ENCODE assay signal across 1 cellular context in genomic region chr17:5203908-5204294, GRCh38.
TF ChIP-seq lines count a peak whose summit lies in the region.

No MANE protein-coding gene starts in this region.

TF ChIP-seq in K562, 482 proteins besides CTCF, POLR2A, EP300 and RAD21:
- peak; percentile 32; the same call in 1 of the 2 replicates for TF ChIP-seq FOSL1 (tag; conservative IDR thresholded peaks at IDR 0.05)
- no peak for TF ChIP-seq RBM39 (optimal IDR thresholded peaks at IDR 0.05; ENCODE audit: low read depth, low read length)
